Comparison of ENCODE assay signal across 21 cellular contexts in genomic region chr16:21276090-21276489, GRCh38. TPM values are rescaled to one million over a fixed set of nuclear protein-coding genes. Genes with fewer than 3 reads are reported as not detected.
A peak's percentile ranks its signal among the peaks of the same experiment; 100 is the strongest.
DNase-seq lines count a peak whose midpoint lies in the region; ATAC-seq and TF ChIP-seq lines count a peak whose summit lies in the region.
"Had no signal": no experiment of that assay in that cellular context is flagged by ENCODE, and none has a peak within 500 bp of the region (broad histone marks: within the 10 kb centered on the region; RNA-seq: fewer than 3 reads in every experiment).

No MANE protein-coding gene starts in this region.

- intact Hi-C loops in right cardiac atrium (cut with DNase I), result loop anchor here in 1 of 4 donors (10.0 kb wide), 1 partner anchor 111 kb away; no protein-coding TSS in a partner anchor

- H3K4me1 ChIP-seq in right cardiac atrium (ENCODE audit: control insufficient read depth, insufficient read depth, low read length) (no peaks in the 10 kb centered on the region), right atrium auricular region (peaks cover 0 to 17% of the 10 kb centered on the region in 2 donors), OCI-LY3 (ENCODE audit: low read length) (peaks cover 46% of the 10 kb centered on the region)

- no peak overlapping the region for H3K27ac Mint-ChIP-seq in memory B cell
- H3K27ac Mint-ChIP-seq: IgD-negative memory B cell had no signal

- H3K27me3 Mint-ChIP-seq in memory B cell, result peaks cover 14% of the 10 kb centered on the region

- peak overlapping the region; percentile 25 for H3K27ac ChIP-seq in right cardiac atrium (ENCODE audit: low read length)
- peak overlapping the region in 1 of 2 donors; percentile 2 for H3K27ac ChIP-seq in right atrium auricular region
- no peak overlapping the region for H3K27ac ChIP-seq in OCI-LY3 (ENCODE audit: low read length)
- H3K27ac ChIP-seq: C4-2B, GM23248, HL-60, Peyer's patch had no signal

- H3K4me2 ChIP-seq in OCI-LY3 (ENCODE audit: low read length), result peak overlapping the region; percentile 69
- H3K4me2 ChIP-seq: SK-N-SH had no signal

- H3K79me2 ChIP-seq in OCI-LY3 (ENCODE audit: low read length), result no peaks in the 10 kb centered on the region

- DNase-seq in right cardiac atrium, result no peak
- no peak for DNase-seq in right atrium auricular region (ENCODE audit: low spot score)
- peak in 1 of 2 donors; percentile 25 for DNase-seq in memory B cell (ENCODE audit: low spot score in 2 of 2)
- no peak for DNase-seq in cerebellum (ENCODE audit: low spot score)
- no peak for DNase-seq in NCI-H2029 (lab: John Stamatoyannopoulos, UW)
- DNase-seq in dedifferentiated amniotic fluid mesenchymal stem cell (ENCODE audit: extremely low spot score), result no peak
- DNase-seq: GF-D8, GM23248, NCI-H1092, NCI-H146, NCI-H2081 treated with DMSO at 0.1 percent for 48 hours, NCI-H510A treated with DMSO at 0.1 percent for 48 hours, NCI-H82, Peyer's patch, Right ventricle myocardium superior, SK-N-SH had no signal

- no peaks in the 10 kb centered on the region for H3K9me3 ChIP-seq in right cardiac atrium (ENCODE audit: control insufficient read depth, low read length)
- H3K9me3 ChIP-seq in right atrium auricular region, result no peaks in the 10 kb centered on the region
- H3K9me3 ChIP-seq in OCI-LY3 (ENCODE audit: insufficient read depth, low read length), result no peaks in the 10 kb centered on the region
- H3K9me3 ChIP-seq: Peyer's patch, SK-N-SH had no signal

- H3K36me3 ChIP-seq in right atrium auricular region (no peaks in the 10 kb centered on the region), OCI-LY3 (replicated peaks; ENCODE audit: low read depth, low read length) (no peaks in the 10 kb centered on the region)
- H3K36me3 ChIP-seq: Peyer's patch had no signal

- no peaks in the 10 kb centered on the region for H3K36me3 Mint-ChIP-seq in memory B cell
- H3K36me3 Mint-ChIP-seq: IgD-negative memory B cell had no signal

- no peak overlapping the region for H3K4me3 Mint-ChIP-seq in memory B cell

- no peak overlapping the region for H3K9ac ChIP-seq in OCI-LY3 (ENCODE audit: low read length)
- H3K9ac ChIP-seq: GM23248, SK-N-SH had no signal

- H3K9me3 Mint-ChIP-seq in memory B cell, result no peaks in the 10 kb centered on the region
- H3K9me3 Mint-ChIP-seq: IgD-negative memory B cell had no signal

- ATAC-seq in right cardiac atrium, result no peak
- ATAC-seq in memory B cell (ENCODE audit: low read depth), result peak; percentile 60
- ATAC-seq: HCT116 had no signal

- peaks cover 34% of the 10 kb centered on the region for H3K4me1 Mint-ChIP-seq in memory B cell

- 74% methylated on average over 9 of the region's 9 CpGs for WGBS in right cardiac atrium

- H3K27me3 ChIP-seq in right cardiac atrium (ENCODE audit: control insufficient read depth, insufficient read depth) (no peaks in the 10 kb centered on the region), right atrium auricular region (no peaks in the 10 kb centered on the region), OCI-LY3 (ENCODE audit: low read depth, low read length) (peaks cover 56% of the 10 kb centered on the region)
- H3K27me3 ChIP-seq: Peyer's patch had no signal

- TF ChIP-seq CTCF in right atrium auricular region (IDR thresholded peaks at IDR 0.05), result no peak
- TF ChIP-seq CTCF in OCI-LY3 (IDR thresholded peaks at IDR 0.05; ENCODE audit: low read depth, low read length), result no peak

- H4K20me1 ChIP-seq in OCI-LY3 (ENCODE audit: insufficient read depth, low read length), result no peaks in the 10 kb centered on the region

- H3K4me3 ChIP-seq in right cardiac atrium (ENCODE audit: low read length) (no peak overlapping the region), right atrium auricular region (no peak overlapping the region), OCI-LY3 (ENCODE audit: low read length) (peak overlapping the region; percentile 43)
- H3K4me3 ChIP-seq: GM23248, Peyer's patch had no signal

- no peak overlapping the region for H2AFZ ChIP-seq in OCI-LY3 (ENCODE audit: low read depth, low read length)
- H2AFZ ChIP-seq: GM23248 had no signal

RNA-seq across cellular contexts. Expression of gene CRYM, which starts 2.0 kb away (rescaled TPM):
- total RNA-seq in right cardiac atrium (100 to 1,000 TPM; 108 to 143 (median 124) TPM), right atrium auricular region (10 to 100 TPM; 77.7 to 91.1 TPM), cerebellum (5.9 TPM)
- polyA plus RNA-seq in right cardiac atrium, result 108 TPM
- total RNA-seq: GM23248 had no signal
- polyA plus RNA-seq: GM23248, IgD-negative memory B cell had no signal

RNA-seq across cellular contexts. Expression of gene ANKS4B, which starts 42.6 kb away (rescaled TPM):
- not detected for total RNA-seq in right cardiac atrium
- polyA plus RNA-seq in right cardiac atrium, result not detected
- total RNA-seq in right atrium auricular region, result not detected
- 0.36 TPM for total RNA-seq in cerebellum
- total RNA-seq: GM23248, Right ventricle myocardium superior had no signal
- polyA plus RNA-seq: GM23248, IgD-negative memory B cell, SK-N-SH had no signal

Comparison
In these comparisons a context has a peak if more than half of its experiments do, and no peak if none do; other contexts are left out.
1. RNA of gene CRYM, which starts 2.0 kb away (total RNA-seq): 108 to 143 TPM in right cardiac atrium and 77.7 to 91.1 TPM in right atrium auricular region; 5.9 TPM in cerebellum (single experiment); every median in the first group is over 10 times any median in the second.